29 cellular contexts compared by ENCODE assay signal in genomic region chr6:162709431-162709830, GRCh38. TPM values are rescaled to one million over a fixed set of nuclear protein-coding genes. Genes with fewer than 3 reads are reported as not detected.
"Had no signal": no experiment of that assay in that cellular context is flagged by ENCODE, and none has a peak within 500 bp of the region (broad histone marks: within the 10 kb centered on the region; RNA-seq: fewer than 3 reads in every experiment).

No MANE protein-coding gene starts in this region.

- H3K9me3 ChIP-seq: MG63 had no signal

- H3K9ac ChIP-seq: KMS-11 had no signal

- H3K36me3 ChIP-seq: MG63 had no signal

- H3K27me3 ChIP-seq: MG63 had no signal

- DNase-seq: Kasumi-1, KBM-7, KG1, MG63, MV-4-11, NCI-H1048, NCI-H1092, NCI-H1092 treated with DMSO at 0.1 percent for 48 hours, NCI-H1105, NCI-H1105 treated with DMSO at 0.1 percent for 48 hours, NCI-H1417, NCI-H1417 treated with DMSO at 0.1 percent for 48 hours, NCI-H1436, NCI-H1436 treated with DMSO at 0.1 percent for 48 hours, NCI-H146, NCI-H1694, NCI-H1694 treated with DMSO at 0.1 percent for 48 hours, NCI-H187 treated with DMSO at 0.1 percent for 48 hours, NCI-H2029, NCI-H2029 treated with DMSO at 0.1 percent for 48 hours, NCI-H2081 treated with DMSO at 0.1 percent for 48 hours, NCI-H2107, NCI-H2171, NCI-H2171 treated with DMSO at 0.1 percent for 48 hours, NCI-H2227 treated with DMSO at 0.1 percent for 48 hours, NCI-H345, NCI-H446 treated with DMSO at 0.1 percent for 48 hours had no signal

- H3K4me3 ChIP-seq: MG63 had no signal

- H3K27ac ChIP-seq: KMS-11 had no signal

RNA-seq across cellular contexts. Expression of gene PACRG, which starts 18.3 kb away (rescaled TPM):
- total RNA-seq: MCF 10A had no signal
